In genomic region chr5:172223901-172224873, GRCh38 we compare ENCODE assay signal across 9 cellular contexts.
DNase-seq lines count a peak whose midpoint lies in the region; ATAC-seq, FAIRE-seq and TF ChIP-seq lines count a peak whose summit lies in the region.
"Had no signal": no experiment of that assay in that cellular context is flagged by ENCODE, and none has a peak within 500 bp of the region (broad histone marks: within the 10 kb centered on the region; RNA-seq: fewer than 3 reads in every experiment).

No MANE protein-coding gene starts in this region.

- no peak for TF ChIP-seq POLR2A in NB4 (IDR thresholded peaks at IDR 0.05; ENCODE audit: extremely low read depth, insufficient read length)

- H3K4me3 Mint-ChIP-seq in nephron progenitor cell, result no peak overlapping the region
- H3K4me3 Mint-ChIP-seq: neural crest cell had no signal

- no peak overlapping the region for H3K4me3 ChIP-seq in NB4 (ENCODE audit: low read depth, low read length)

- no peaks in the 10 kb centered on the region for H3K27me3 Mint-ChIP-seq in nephron progenitor cell (ENCODE audit: low read depth, poor library complexity)

- peaks cover 28% of the 10 kb centered on the region for H3K9me3 Mint-ChIP-seq in nephron progenitor cell

- TF ChIP-seq CTCF in NB4 (IDR thresholded peaks at IDR 0.05; ENCODE audit: low read depth, low read length) (no peak), nephron progenitor cell (IDR thresholded peaks at IDR 0.05) (no peak)

- peak; percentile 80 for ATAC-seq in GM21723 (IDR thresholded peaks at IDR 0.05; ENCODE audit: unreplicated experiment)

- peak; percentile 94 for FAIRE-seq in GM18507 (lab: Jason Lieb, UNC)

- peaks cover 5% of the 10 kb centered on the region for H3K4me1 Mint-ChIP-seq in nephron progenitor cell

- peaks cover 88% of the 10 kb centered on the region for H3K36me3 Mint-ChIP-seq in nephron progenitor cell (ENCODE audit: low read depth)

- DNase-seq in GM18507 (ENCODE audit: extremely low spot score, insufficient read length, low read depth), result peak; percentile 23
- peak; percentile 6 for DNase-seq in NB4 (ENCODE audit: low read depth)
- DNase-seq in nephron progenitor cell, result no peak
- no peak for DNase-seq in NCI-H226
- DNase-seq in NCI-H2227 (lab: John Stamatoyannopoulos, UW; ENCODE audit: unreplicated experiment), result no peak
- DNase-seq in NCI-H2107 treated with DMSO at 0.1 percent for 48 hours (lab: John Stamatoyannopoulos, UW; ENCODE audit: unreplicated experiment), result no peak
- no peak for DNase-seq in SKM-1 (lab: John Stamatoyannopoulos, UW; ENCODE audit: unreplicated experiment)

- peak overlapping the region; percentile 91 for H3K27ac Mint-ChIP-seq in nephron progenitor cell

Comparison
In these comparisons a context has a peak if more than half of its experiments do, and no peak if none do; other contexts are left out.
1. DNase-seq: peak in GM18507 (single experiment) and NB4 (single experiment); none in nephron progenitor cell (single experiment), NCI-H226 (single experiment), NCI-H2227 (single experiment), NCI-H2107 treated with DMSO at 0.1 percent for 48 hours (single experiment) and SKM-1 (single experiment).